Comparison of ENCODE assay signal across 1 cellular context in the genomic region with DNA sequence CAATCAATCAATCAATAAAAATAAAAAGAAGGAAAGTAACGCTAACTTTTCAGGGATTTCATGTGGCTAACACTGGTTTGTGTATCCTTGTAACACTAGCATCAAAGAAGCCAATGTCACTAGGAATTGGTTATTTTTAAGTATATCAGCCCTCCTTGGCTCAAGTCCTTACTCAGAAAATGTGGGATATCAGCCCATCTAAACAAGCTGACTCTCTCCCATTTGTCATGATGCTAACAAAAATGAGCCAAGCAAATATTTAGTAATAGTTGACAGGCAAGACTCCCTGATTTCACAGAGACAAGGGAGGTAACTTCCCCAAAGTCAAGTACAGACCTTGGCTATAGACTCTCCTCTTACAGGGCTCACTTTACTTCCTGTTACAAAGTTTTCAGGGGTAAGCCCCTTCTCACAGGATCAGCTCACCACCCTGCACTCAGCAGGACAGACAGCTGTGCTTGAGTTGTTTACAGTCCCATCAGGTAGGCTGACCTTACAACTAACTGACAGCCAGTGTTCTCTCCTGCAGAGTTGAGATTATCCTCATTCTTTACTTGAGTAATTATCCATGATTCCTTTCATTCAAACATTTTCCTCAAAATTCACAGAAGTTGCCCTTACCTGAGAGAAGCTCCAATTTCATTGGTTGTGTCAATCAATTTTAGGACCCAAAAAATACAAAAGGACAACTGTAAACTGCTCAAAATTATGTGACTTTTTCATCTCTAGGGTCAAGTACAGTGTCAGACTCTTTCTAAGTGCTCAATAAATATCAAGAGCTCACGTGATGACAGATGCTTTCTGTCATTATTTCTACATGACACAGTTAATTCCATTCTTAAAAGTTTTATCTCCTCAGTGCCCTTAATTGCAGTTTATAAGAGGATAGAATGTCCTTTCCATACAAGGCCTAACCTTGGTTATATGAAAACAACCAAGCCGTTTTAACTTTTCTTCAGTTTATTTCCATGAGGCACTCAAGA.
TF ChIP-seq lines count a peak whose summit lies in the region.

No MANE protein-coding gene starts in this region.

TF ChIP-seq in WTC11, 78 proteins besides CTCF, POLR2A, EP300 and RAD21 (continued from another document):
- TF ChIP-seq, protein P1, sequence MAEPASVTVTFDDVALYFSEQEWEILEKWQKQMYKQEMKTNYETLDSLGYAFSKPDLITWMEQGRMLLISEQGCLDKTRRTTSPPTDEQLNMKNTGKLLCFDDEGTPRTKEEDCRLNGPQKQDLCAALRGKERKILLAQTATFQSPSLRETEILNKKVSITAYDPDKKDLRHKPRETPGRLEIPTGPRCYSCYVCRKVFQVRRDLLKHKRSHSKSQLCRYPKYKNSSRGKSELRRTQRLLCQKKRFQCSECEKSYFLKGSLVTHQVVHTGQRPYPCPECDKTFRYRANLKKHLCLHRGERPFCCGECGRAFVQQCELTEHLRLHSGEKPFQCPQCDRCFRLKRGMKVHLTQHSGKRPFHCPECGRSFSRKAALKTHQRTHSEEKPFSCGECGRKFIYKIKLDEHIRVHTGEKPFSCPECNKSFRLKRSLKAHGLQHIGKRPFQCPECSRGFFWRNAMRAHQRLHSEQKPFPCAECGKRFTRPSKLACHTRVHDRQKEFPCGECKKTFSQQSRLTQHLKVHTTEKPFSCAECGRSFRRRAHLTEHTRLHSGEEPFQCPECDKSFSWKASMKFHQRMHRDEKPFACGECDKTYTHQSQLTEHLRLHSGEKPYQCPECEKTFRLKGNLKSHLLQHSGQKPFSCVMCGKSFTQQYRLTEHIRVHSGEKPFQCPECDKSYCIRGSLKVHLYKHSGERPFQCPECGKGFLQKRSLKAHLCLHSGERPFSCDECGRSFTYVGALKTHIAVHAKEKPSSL (CRISPR knock-in tag; conservative IDR thresholded peaks at IDR 0.05): no peak
- no peak for TF ChIP-seq CBFB (CRISPR knock-in tag; IDR thresholded peaks at IDR 0.05; ENCODE audit: low read depth)
